9 cellular contexts compared by ENCODE assay signal in genomic region chr4:14783011-14783877, GRCh38.
DNase-seq lines count a peak whose midpoint lies in the region; ATAC-seq and TF ChIP-seq lines count a peak whose summit lies in the region.
"Had no signal": no experiment of that assay in that cellular context is flagged by ENCODE, and none has a peak within 500 bp of the region (broad histone marks: within the 10 kb centered on the region; RNA-seq: fewer than 3 reads in every experiment).

No MANE protein-coding gene starts in this region.

- H3K36me3 Mint-ChIP-seq in activated CD4-positive, alpha-beta T cell treated with anti-CD3 and anti-CD28 coated beads, Interleukin-2, amount 10 ng/mL, durations not matched to agents 7 days and 5 days (ENCODE audit: low read depth) = no peaks in the 10 kb centered on the region

- H3K9me2 ChIP-seq in SK-N-SH = no peaks in the 10 kb centered on the region

- H3K27ac Mint-ChIP-seq in activated CD4-positive, alpha-beta T cell treated with anti-CD3 and anti-CD28 coated beads, Interleukin-2, amount 10 ng/mL, durations not matched to agents 7 days and 5 days = no peak overlapping the region

- H3K9me3 Mint-ChIP-seq in activated CD4-positive, alpha-beta T cell treated with anti-CD3 and anti-CD28 coated beads, Interleukin-2, amount 10 ng/mL, durations not matched to agents 7 days and 5 days = peaks cover 3% of the 10 kb centered on the region

- no peak overlapping the region for H3K9ac ChIP-seq in SK-N-SH

- 26% methylated on average over 4 of the region's 5 CpGs for WGBS in SK-N-SH (ENCODE audit: low lambda C conversion rate)

- TF ChIP-seq RAD21 in SK-N-SH (IDR thresholded peaks at IDR 0.05; ENCODE audit: low read length) = no peak

- TF ChIP-seq EP300 in SK-N-SH (IDR thresholded peaks at IDR 0.05; ENCODE audit: borderline replicate concordance in 1 of 2, low read depth in 1 of 2, low read length in 1 of 2) = no peak

- H3K36me3 ChIP-seq in SK-N-SH (replicated peaks in 1 of 2; ENCODE audit: control insufficient read depth in 1 of 2, insufficient read depth in 2 of 2, low read length in 1 of 2) = no peaks in the 10 kb centered on the region

- no peak overlapping the region for H3K4me2 ChIP-seq in SK-N-SH
- H3K4me2 ChIP-seq: A549 had no signal

- DNase-seq in SK-N-SH (no peak), DMS 273 (lab: John Stamatoyannopoulos, UW; ENCODE audit: unreplicated experiment) (no peak), inferior parietal cortex (ENCODE audit: extremely low spot score) (no peak), RPMI8226 (no peak)
- peak; percentile 10 for DNase-seq in activated CD4-positive, alpha-beta T cell treated with anti-CD3 and anti-CD28 coated beads, Interleukin-2, amount 10 ng/mL, durations not matched to agents 7 days and 5 days
- peak; percentile 58 for DNase-seq in stimulated activated CD4-positive, alpha-beta T cell treated with anti-CD3 and anti-CD28 coated beads, Interleukin-4, amount 100 ng/mL, for 24 hours

- H3K79me2 ChIP-seq in SK-N-SH (ENCODE audit: insufficient read depth) = no peaks in the 10 kb centered on the region

- no peaks in the 10 kb centered on the region for H4K20me1 ChIP-seq in SK-N-SH (ENCODE audit: insufficient read depth)

- no peak overlapping the region for H3K4me3 ChIP-seq in SK-N-SH (ENCODE audit: low read depth in 2 of 2, low read length in 1 of 2)
- H3K4me3 ChIP-seq: A549 had no signal

- H3K27me3 Mint-ChIP-seq in activated CD4-positive, alpha-beta T cell treated with anti-CD3 and anti-CD28 coated beads, Interleukin-2, amount 10 ng/mL, durations not matched to agents 7 days and 5 days = no peaks in the 10 kb centered on the region

- H3K4me3 Mint-ChIP-seq in activated CD4-positive, alpha-beta T cell treated with anti-CD3 and anti-CD28 coated beads, Interleukin-2, amount 10 ng/mL, durations not matched to agents 7 days and 5 days = no peak overlapping the region

- no peaks in the 10 kb centered on the region for H3F3A ChIP-seq in SK-N-SH (replicated peaks; ENCODE audit: insufficient read depth)

- no peak overlapping the region for H3K27ac ChIP-seq in SK-N-SH (ENCODE audit: low read depth in 2 of 2, low read length in 1 of 2)
- H3K27ac ChIP-seq: A549 had no signal

- no peaks in the 10 kb centered on the region for H3K9me3 ChIP-seq in SK-N-SH

- H3K4me1 ChIP-seq in SK-N-SH (ENCODE audit: control insufficient read depth in 1 of 2, insufficient read depth in 2 of 2, low read depth in 1 of 2, low read length in 1 of 2) = no peaks in the 10 kb centered on the region
- H3K4me1 ChIP-seq: A549 had no signal

- TF ChIP-seq CTCF in SK-N-SH (IDR thresholded peaks at IDR 0.05) = no peak

- peaks cover 3% of the 10 kb centered on the region for H3K4me1 Mint-ChIP-seq in activated CD4-positive, alpha-beta T cell treated with anti-CD3 and anti-CD28 coated beads, Interleukin-2, amount 10 ng/mL, durations not matched to agents 7 days and 5 days

- no peaks in the 10 kb centered on the region for H3K27me3 ChIP-seq in SK-N-SH (ENCODE audit: insufficient read depth)

- no peak overlapping the region for H2AFZ ChIP-seq in SK-N-SH (ENCODE audit: low read depth)

- ATAC-seq in SK-N-SH treated with all-trans-retinoic acid at 6 μM for 48 hours (no peak), HG02970 (IDR thresholded peaks at IDR 0.05; ENCODE audit: low FRiP score, unreplicated experiment) (peak; percentile 74)
- ATAC-seq: A549 had no signal

- POLR2A ChIA-PET in SK-N-SH (lab: Yijun Ruan, JAX) = no interaction called here
- POLR2A ChIA-PET in activated CD4-positive, alpha-beta T cell treated with anti-CD3 and anti-CD28 coated beads, Interleukin-2, amount 10 ng/mL, durations not matched to agents 7 days and 5 days (lab: Charles Lee) = no interaction called here

- CTCF ChIA-PET in SK-N-SH (lab: Yijun Ruan, JAX) = no interaction called here
- CTCF ChIA-PET in activated CD4-positive, alpha-beta T cell treated with anti-CD3 and anti-CD28 coated beads, Interleukin-2, amount 10 ng/mL, durations not matched to agents 7 days and 5 days (lab: Charles Lee) = interaction anchor here (0.8 kb wide), 1 partner anchor 9 kb away, joined by 3 read pairs; no protein-coding TSS in a partner anchor

TF ChIP-seq in SK-N-SH, 30 proteins besides CTCF, POLR2A, EP300 and RAD21:
- TF ChIP-seq PBX3 (IDR thresholded peaks at IDR 0.05) (peak; percentile 49), FOSL2 (IDR thresholded peaks at IDR 0.05; ENCODE audit: borderline replicate concordance, low read depth) (0 out of 2 replicates have a peak, but pooled peaks have one; percentile 24), USF2 (IDR thresholded peaks at IDR 0.05; ENCODE audit: borderline replicate concordance, low read depth, low read length) (no peak), FOXM1 (IDR thresholded peaks at IDR 0.05; ENCODE audit: low read depth) (no peak), CHD2 (IDR thresholded peaks at IDR 0.05; ENCODE audit: low read length, partially characterized antibody) (no peak), TAF1 (IDR thresholded peaks at IDR 0.05; ENCODE audit: borderline replicate concordance, low read depth, low read length) (no peak), RFX5 (IDR thresholded peaks at IDR 0.05; ENCODE audit: low read length) (no peak), MXI1 (IDR thresholded peaks at IDR 0.05; ENCODE audit: low read depth, low read length) (no peak)
- TF ChIP-seq, protein P1, sequence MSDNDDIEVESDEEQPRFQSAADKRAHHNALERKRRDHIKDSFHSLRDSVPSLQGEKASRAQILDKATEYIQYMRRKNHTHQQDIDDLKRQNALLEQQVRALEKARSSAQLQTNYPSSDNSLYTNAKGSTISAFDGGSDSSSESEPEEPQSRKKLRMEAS (IDR thresholded peaks at IDR 0.05; ENCODE audit: low read depth) = no peak

TF ChIP-seq in SK-N-SH treated with all-trans-retinoic acid at 6 μM for 48 hours, 23 proteins besides CTCF, POLR2A, EP300 and RAD21:
- TF ChIP-seq CSRNP3 (CRISPR knock-in tag; IDR thresholded peaks at IDR 0.05) (no peak), PPARA (CRISPR knock-in tag; IDR thresholded peaks at IDR 0.05; ENCODE audit: borderline replicate concordance) (no peak), ZNF70 (CRISPR knock-in tag; IDR thresholded peaks at IDR 0.05) (no peak)

Comparison
In these comparisons a context has a peak if more than half of its experiments do, and no peak if none do; other contexts are left out.
1. DNase-seq: peak in activated CD4-positive, alpha-beta T cell treated with anti-CD3 and anti-CD28 coated beads, Interleukin-2, amount 10 ng/mL, durations not matched to agents 7 days and 5 days (single experiment) and stimulated activated CD4-positive, alpha-beta T cell treated with anti-CD3 and anti-CD28 coated beads, Interleukin-4, amount 100 ng/mL, for 24 hours (single experiment); none in SK-N-SH (single experiment), DMS 273 (single experiment), inferior parietal cortex (single experiment) and RPMI8226 (single experiment).